In genomic region chr7:42833411-42833810, GRCh38 we compare ENCODE assay signal across 1 cellular context.
TF ChIP-seq lines count a peak whose summit lies in the region.

No MANE protein-coding gene starts in this region.

TF ChIP-seq in SK-N-SH, 30 proteins besides CTCF, POLR2A, EP300 and RAD21 (continued from another document):
- TF ChIP-seq IRF3 (IDR thresholded peaks at IDR 0.05; ENCODE audit: low read depth, low read length), result no peak
- TF ChIP-seq YY1 (IDR thresholded peaks at IDR 0.05; ENCODE audit: low read depth), result no peak
- TF ChIP-seq GABPA (IDR thresholded peaks at IDR 0.05; ENCODE audit: low read depth), result no peak
